1 cellular context compared by ENCODE assay signal in the genomic region with DNA sequence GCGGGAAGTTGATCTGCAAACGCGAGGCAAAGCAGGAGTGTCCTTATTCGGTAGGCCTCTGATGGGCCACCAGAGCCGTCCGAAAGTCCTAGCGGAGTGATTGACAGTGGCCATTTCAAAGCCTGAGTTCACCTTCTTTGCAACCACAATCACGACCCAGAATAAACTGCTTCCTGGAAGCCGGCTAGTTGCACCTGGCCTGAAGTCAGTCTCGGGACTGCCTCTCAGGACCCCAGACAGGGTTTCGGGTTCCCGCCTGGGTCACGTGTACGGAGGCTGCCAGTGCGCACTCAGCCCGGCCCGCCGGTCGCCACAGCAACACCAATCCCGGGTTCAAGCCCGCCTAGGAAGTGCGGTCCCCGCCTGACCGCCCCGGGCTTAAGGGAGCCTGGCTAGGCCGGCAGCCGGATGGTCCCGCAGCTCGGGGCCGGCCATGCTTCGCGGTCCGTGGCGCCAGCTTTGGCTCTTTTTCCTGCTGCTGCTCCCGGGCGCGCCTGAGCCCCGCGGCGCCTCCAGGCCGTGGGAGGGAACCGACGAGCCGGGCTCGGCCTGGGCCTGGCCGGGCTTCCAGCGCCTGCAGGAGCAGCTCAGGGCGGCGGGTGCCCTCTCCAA.
A peak's percentile ranks its signal among the peaks of the same experiment; 100 is the strongest.
TF ChIP-seq lines count a peak whose summit lies in the region.

A gene with protein sequence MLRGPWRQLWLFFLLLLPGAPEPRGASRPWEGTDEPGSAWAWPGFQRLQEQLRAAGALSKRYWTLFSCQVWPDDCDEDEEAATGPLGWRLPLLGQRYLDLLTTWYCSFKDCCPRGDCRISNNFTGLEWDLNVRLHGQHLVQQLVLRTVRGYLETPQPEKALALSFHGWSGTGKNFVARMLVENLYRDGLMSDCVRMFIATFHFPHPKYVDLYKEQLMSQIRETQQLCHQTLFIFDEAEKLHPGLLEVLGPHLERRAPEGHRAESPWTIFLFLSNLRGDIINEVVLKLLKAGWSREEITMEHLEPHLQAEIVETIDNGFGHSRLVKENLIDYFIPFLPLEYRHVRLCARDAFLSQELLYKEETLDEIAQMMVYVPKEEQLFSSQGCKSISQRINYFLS (plus strand): TSS at position 375 of the 612 bp plus-strand sequence. CDS start 59 bp downstream, at position 434.

TF ChIP-seq in K562, 482 proteins besides CTCF, POLR2A, EP300 and RAD21 (continued from another document and continues in another):
- TF ChIP-seq, protein P1, sequence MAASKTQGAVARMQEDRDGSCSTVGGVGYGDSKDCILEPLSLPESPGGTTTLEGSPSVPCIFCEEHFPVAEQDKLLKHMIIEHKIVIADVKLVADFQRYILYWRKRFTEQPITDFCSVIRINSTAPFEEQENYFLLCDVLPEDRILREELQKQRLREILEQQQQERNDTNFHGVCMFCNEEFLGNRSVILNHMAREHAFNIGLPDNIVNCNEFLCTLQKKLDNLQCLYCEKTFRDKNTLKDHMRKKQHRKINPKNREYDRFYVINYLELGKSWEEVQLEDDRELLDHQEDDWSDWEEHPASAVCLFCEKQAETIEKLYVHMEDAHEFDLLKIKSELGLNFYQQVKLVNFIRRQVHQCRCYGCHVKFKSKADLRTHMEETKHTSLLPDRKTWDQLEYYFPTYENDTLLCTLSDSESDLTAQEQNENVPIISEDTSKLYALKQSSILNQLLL (CRISPR knock-in tag; IDR thresholded peaks at IDR 0.05; ENCODE audit: borderline replicate concordance) = no peak
- TF ChIP-seq CSDE1 (IDR thresholded peaks at IDR 0.05) (peak in 1 of 2 experiments; percentile 76; a peak in 2 of 4 replicates), ZNF408 (CRISPR knock-in tag; IDR thresholded peaks at IDR 0.05; ENCODE audit: low read depth) (no peak), SNRNP70 (optimal IDR thresholded peaks at IDR 0.05; ENCODE audit: low read depth, low read length) (no peak), HSF4 (CRISPR knock-in tag; IDR thresholded peaks at IDR 0.05; ENCODE audit: borderline replicate concordance) (no peak), NFE2 (IDR thresholded peaks at IDR 0.05; ENCODE audit: low read depth) (no peak), PHF8 (IDR thresholded peaks at IDR 0.05; ENCODE audit: borderline replicate concordance, low read length) (peak; percentile 88; the same call in 1 of the 2 replicates), DPF2 (IDR thresholded peaks at IDR 0.05) (no peak), KDM2B (CRISPR knock-in tag; IDR thresholded peaks at IDR 0.05) (no peak), FOXP1 (CRISPR knock-in tag; IDR thresholded peaks at IDR 0.05) (peak; percentile 93), PHB2 (IDR thresholded peaks at IDR 0.05; ENCODE audit: low read depth) (no peak), ZNF239 (CRISPR knock-in tag; IDR thresholded peaks at IDR 0.05) (no peak), CHD1 (IDR thresholded peaks at IDR 0.05; ENCODE audit: low read length) (peak; percentile 34), POU5F1 (IDR thresholded peaks at IDR 0.05; ENCODE audit: borderline replicate concordance, low read depth, low read length, partially characterized antibody) (no peak), HIVEP1 (CRISPR knock-in tag; IDR thresholded peaks at IDR 0.05) (no peak), BCOR (IDR thresholded peaks at IDR 0.05) (no peak), RBM25 (IDR thresholded peaks at IDR 0.05; ENCODE audit: low read depth, low read length, severe bottlenecking) (no peak), ZNF507 (tag; conservative IDR thresholded peaks at IDR 0.05) (no peak), OTX1 (CRISPR knock-in tag; IDR thresholded peaks at IDR 0.05) (no peak), ZNF668 (CRISPR knock-in tag; IDR thresholded peaks at IDR 0.05) (no peak), BDP1 (IDR thresholded peaks at IDR 0.05; ENCODE audit: insufficient read depth, insufficient read length) (no peak), POLR2H (tag; IDR thresholded peaks at IDR 0.05; ENCODE audit: low read depth) (peak; percentile 49), SRSF7 (optimal IDR thresholded peaks at IDR 0.05; ENCODE audit: low read depth, low read length) (no peak), LEF1 (IDR thresholded peaks at IDR 0.05) (peak; percentile 36; the same call in 1 of the 2 replicates), STAG1 (CRISPR knock-in tag; IDR thresholded peaks at IDR 0.05; ENCODE audit: borderline replicate concordance) (no peak), ZNF354B (CRISPR knock-in tag; IDR thresholded peaks at IDR 0.05) (no peak), ZNF830 (CRISPR knock-in tag; IDR thresholded peaks at IDR 0.05) (0 out of 2 replicates have a peak, but pooled peaks have one; percentile 53), NR3C1 (CRISPR knock-in tag; IDR thresholded peaks at IDR 0.05) (peak; percentile 96), SAFB (IDR thresholded peaks at IDR 0.05; ENCODE audit: borderline replicate concordance, low read depth, low read length) (no peak; the same call in 1 of the 2 replicates), BRCA1 (IDR thresholded peaks at IDR 0.05) (no peak), BRCA1 (CRISPR knock-in tag; IDR thresholded peaks at IDR 0.05) (no peak), ZNF212 (CRISPR knock-in tag; IDR thresholded peaks at IDR 0.05) (no peak), HCFC1 (IDR thresholded peaks at IDR 0.05; ENCODE audit: low read depth, low read length) (no peak; the same call in 1 of the 2 replicates), TCF7 (IDR thresholded peaks at IDR 0.05; ENCODE audit: borderline replicate concordance) (no peak; the same call in 1 of the 2 replicates)
- TF ChIP-seq, protein P2, sequence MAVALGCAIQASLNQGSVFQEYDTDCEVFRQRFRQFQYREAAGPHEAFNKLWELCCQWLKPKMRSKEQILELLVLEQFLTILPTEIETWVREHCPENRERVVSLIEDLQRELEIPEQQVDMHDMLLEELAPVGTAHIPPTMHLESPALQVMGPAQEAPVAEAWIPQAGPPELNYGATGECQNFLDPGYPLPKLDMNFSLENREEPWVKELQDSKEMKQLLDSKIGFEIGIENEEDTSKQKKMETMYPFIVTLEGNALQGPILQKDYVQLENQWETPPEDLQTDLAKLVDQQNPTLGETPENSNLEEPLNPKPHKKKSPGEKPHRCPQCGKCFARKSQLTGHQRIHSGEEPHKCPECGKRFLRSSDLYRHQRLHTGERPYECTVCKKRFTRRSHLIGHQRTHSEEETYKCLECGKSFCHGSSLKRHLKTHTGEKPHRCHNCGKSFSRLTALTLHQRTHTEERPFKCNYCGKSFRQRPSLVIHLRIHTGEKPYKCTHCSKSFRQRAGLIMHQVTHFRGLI (CRISPR knock-in tag; IDR thresholded peaks at IDR 0.05) = no peak
- TF ChIP-seq, protein P3, sequence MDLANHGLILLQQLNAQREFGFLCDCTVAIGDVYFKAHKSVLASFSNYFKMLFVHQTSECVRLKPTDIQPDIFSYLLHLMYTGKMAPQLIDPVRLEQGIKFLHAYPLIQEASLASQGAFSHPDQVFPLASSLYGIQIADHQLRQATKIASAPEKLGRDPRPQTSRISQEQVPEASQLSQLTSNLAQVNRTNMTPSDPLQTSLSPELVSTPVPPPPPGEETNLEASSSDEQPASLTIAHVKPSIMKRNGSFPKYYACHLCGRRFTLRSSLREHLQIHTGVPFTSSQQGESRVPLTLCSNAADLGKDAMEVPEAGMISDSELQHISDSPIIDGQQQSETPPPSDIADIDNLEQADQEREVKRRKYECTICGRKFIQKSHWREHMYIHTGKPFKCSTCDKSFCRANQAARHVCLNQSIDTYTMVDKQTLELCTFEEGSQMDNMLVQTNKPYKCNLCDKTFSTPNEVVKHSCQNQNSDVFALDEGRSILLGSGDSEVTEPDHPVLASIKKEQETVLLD (IDR thresholded peaks at IDR 0.05) = no peak; the same call in 1 of the 2 replicates
- TF ChIP-seq, protein P4, sequence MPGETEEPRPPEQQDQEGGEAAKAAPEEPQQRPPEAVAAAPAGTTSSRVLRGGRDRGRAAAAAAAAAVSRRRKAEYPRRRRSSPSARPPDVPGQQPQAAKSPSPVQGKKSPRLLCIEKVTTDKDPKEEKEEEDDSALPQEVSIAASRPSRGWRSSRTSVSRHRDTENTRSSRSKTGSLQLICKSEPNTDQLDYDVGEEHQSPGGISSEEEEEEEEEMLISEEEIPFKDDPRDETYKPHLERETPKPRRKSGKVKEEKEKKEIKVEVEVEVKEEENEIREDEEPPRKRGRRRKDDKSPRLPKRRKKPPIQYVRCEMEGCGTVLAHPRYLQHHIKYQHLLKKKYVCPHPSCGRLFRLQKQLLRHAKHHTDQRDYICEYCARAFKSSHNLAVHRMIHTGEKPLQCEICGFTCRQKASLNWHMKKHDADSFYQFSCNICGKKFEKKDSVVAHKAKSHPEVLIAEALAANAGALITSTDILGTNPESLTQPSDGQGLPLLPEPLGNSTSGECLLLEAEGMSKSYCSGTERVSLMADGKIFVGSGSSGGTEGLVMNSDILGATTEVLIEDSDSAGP (CRISPR knock-in tag; IDR thresholded peaks at IDR 0.05) = peak; percentile 64; the same call in 1 of the 2 replicates
- TF ChIP-seq, protein P5, sequence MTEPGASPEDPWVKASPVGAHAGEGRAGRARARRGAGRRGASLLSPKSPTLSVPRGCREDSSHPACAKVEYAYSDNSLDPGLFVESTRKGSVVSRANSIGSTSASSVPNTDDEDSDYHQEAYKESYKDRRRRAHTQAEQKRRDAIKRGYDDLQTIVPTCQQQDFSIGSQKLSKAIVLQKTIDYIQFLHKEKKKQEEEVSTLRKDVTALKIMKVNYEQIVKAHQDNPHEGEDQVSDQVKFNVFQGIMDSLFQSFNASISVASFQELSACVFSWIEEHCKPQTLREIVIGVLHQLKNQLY (CRISPR knock-in tag; conservative IDR thresholded peaks at IDR 0.05) = no peak
- TF ChIP-seq, protein P6, sequence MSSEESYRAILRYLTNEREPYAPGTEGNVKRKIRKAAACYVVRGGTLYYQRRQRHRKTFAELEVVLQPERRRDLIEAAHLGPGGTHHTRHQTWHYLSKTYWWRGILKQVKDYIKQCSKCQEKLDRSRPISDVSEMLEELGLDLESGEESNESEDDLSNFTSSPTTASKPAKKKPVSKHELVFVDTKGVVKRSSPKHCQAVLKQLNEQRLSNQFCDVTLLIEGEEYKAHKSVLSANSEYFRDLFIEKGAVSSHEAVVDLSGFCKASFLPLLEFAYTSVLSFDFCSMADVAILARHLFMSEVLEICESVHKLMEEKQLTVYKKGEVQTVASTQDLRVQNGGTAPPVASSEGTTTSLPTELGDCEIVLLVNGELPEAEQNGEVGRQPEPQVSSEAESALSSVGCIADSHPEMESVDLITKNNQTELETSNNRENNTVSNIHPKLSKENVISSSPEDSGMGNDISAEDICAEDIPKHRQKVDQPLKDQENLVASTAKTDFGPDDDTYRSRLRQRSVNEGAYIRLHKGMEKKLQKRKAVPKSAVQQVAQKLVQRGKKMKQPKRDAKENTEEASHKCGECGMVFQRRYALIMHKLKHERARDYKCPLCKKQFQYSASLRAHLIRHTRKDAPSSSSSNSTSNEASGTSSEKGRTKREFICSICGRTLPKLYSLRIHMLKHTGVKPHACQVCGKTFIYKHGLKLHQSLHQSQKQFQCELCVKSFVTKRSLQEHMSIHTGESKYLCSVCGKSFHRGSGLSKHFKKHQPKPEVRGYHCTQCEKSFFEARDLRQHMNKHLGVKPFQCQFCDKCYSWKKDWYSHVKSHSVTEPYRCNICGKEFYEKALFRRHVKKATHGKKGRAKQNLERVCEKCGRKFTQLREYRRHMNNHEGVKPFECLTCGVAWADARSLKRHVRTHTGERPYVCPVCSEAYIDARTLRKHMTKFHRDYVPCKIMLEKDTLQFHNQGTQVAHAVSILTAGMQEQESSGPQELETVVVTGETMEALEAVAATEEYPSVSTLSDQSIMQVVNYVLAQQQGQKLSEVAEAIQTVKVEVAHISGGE (CRISPR knock-in tag; IDR thresholded peaks at IDR 0.05) = peak in 2 of 3 experiments; percentile 78 to 87; a peak in 3 of 6 replicates
- TF ChIP-seq, protein P7, sequence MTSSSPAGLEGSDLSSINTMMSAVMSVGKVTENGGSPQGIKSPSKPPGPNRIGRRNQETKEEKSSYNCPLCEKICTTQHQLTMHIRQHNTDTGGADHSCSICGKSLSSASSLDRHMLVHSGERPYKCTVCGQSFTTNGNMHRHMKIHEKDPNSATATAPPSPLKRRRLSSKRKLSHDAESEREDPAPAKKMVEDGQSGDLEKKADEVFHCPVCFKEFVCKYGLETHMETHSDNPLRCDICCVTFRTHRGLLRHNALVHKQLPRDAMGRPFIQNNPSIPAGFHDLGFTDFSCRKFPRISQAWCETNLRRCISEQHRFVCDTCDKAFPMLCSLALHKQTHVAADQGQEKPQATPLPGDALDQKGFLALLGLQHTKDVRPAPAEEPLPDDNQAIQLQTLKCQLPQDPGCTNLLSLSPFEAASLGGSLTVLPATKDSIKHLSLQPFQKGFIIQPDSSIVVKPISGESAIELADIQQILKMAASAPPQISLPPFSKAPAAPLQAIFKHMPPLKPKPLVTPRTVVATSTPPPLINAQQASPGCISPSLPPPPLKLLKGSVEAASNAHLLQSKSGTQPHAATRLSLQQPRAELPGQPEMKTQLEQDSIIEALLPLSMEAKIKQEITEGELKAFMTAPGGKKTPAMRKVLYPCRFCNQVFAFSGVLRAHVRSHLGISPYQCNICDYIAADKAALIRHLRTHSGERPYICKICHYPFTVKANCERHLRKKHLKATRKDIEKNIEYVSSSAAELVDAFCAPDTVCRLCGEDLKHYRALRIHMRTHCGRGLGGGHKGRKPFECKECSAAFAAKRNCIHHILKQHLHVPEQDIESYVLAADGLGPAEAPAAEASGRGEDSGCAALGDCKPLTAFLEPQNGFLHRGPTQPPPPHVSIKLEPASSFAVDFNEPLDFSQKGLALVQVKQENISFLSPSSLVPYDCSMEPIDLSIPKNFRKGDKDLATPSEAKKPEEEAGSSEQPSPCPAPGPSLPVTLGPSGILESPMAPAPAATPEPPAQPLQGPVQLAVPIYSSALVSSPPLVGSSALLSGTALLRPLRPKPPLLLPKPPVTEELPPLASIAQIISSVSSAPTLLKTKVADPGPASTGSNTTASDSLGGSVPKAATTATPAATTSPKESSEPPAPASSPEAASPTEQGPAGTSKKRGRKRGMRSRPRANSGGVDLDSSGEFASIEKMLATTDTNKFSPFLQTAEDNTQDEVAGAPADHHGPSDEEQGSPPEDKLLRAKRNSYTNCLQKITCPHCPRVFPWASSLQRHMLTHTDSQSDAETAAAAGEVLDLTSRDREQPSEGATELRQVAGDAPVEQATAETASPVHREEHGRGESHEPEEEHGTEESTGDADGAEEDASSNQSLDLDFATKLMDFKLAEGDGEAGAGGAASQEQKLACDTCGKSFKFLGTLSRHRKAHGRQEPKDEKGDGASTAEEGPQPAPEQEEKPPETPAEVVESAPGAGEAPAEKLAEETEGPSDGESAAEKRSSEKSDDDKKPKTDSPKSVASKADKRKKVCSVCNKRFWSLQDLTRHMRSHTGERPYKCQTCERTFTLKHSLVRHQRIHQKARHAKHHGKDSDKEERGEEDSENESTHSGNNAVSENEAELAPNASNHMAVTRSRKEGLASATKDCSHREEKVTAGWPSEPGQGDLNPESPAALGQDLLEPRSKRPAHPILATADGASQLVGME (CRISPR knock-in tag; IDR thresholded peaks at IDR 0.05) = no peak
- TF ChIP-seq, protein P8, sequence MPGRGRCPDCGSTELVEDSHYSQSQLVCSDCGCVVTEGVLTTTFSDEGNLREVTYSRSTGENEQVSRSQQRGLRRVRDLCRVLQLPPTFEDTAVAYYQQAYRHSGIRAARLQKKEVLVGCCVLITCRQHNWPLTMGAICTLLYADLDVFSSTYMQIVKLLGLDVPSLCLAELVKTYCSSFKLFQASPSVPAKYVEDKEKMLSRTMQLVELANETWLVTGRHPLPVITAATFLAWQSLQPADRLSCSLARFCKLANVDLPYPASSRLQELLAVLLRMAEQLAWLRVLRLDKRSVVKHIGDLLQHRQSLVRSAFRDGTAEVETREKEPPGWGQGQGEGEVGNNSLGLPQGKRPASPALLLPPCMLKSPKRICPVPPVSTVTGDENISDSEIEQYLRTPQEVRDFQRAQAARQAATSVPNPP (IDR thresholded peaks at IDR 0.05; ENCODE audit: borderline replicate concordance, insufficient read depth, insufficient read length) = no peak
